In genomic region chr9:20671635-20672034, GRCh38 we compare ENCODE assay signal across 21 cellular contexts. TPM values are rescaled to one million over a fixed set of nuclear protein-coding genes. Genes with fewer than 3 reads are reported as not detected.
DNase-seq lines count a peak whose midpoint lies in the region; ATAC-seq and TF ChIP-seq lines count a peak whose summit lies in the region.
"Had no signal": no experiment of that assay in that cellular context is flagged by ENCODE, and none has a peak within 500 bp of the region (broad histone marks: within the 10 kb centered on the region; RNA-seq: fewer than 3 reads in every experiment).

No MANE protein-coding gene starts in this region.

- H3K4me3 ChIP-seq in cardiac muscle cell (no peak overlapping the region), left ventricle myocardium inferior (no peak overlapping the region), endodermal cell (ENCODE audit: low read length) (peak overlapping the region; percentile 32), SK-N-SH (ENCODE audit: low read depth in 2 of 2, low read length in 1 of 2) (no peak overlapping the region)
- H3K4me3 ChIP-seq: A549; BLaER1 treated with 17β-estradiol and CSF1 and Interleukin-3, amounts not matched to agents 10 nM and 100 nM had no signal

- peaks cover 14% of the 10 kb centered on the region for H3K4me1 ChIP-seq in cardiac muscle cell (ENCODE audit: low read depth)
- no peaks in the 10 kb centered on the region for H3K4me1 ChIP-seq in left ventricle myocardium inferior
- H3K4me1 ChIP-seq in endodermal cell (ENCODE audit: control insufficient read depth, insufficient read depth, low read length): no peaks in the 10 kb centered on the region
- H3K4me1 ChIP-seq in SK-N-SH (ENCODE audit: control insufficient read depth in 1 of 2, insufficient read depth in 2 of 2, low read depth in 1 of 2, low read length in 1 of 2): no peaks in the 10 kb centered on the region
- H3K4me1 ChIP-seq: A549; BLaER1 treated with 17β-estradiol and CSF1 and Interleukin-3, amounts not matched to agents 10 nM and 100 nM had no signal

- peaks cover 17% of the 10 kb centered on the region for H3K4me1 Mint-ChIP-seq in endodermal cell
- H3K4me1 Mint-ChIP-seq: CD4-positive, alpha-beta memory T cell had no signal

- intact Hi-C loops in left ventricle myocardium inferior (cut with micrococcal nuclease): no loop called here

- no peak for TF ChIP-seq RAD21 in SK-N-SH (IDR thresholded peaks at IDR 0.05; ENCODE audit: low read length)

- TF ChIP-seq CTCF in cardiac muscle cell (IDR thresholded peaks at IDR 0.05; ENCODE audit: low read depth, low read length) (no peak), left ventricle myocardium inferior (IDR thresholded peaks at IDR 0.05; ENCODE audit: borderline replicate concordance) (no peak), endodermal cell (conservative IDR thresholded peaks at IDR 0.05) (no peak), SK-N-SH (IDR thresholded peaks at IDR 0.05) (no peak)

- ATAC-seq in HG02970 (IDR thresholded peaks at IDR 0.05; ENCODE audit: low FRiP score, unreplicated experiment): no peak
- ATAC-seq: A549 had no signal

- DNase-seq in cardiac muscle cell (ENCODE audit: low read depth in 1 of 2, low spot score in 1 of 2): no peak
- no peak for DNase-seq in left ventricle myocardium inferior
- no peak for DNase-seq in HEK293T (ENCODE audit: extremely low spot score)
- no peak for DNase-seq in endodermal cell
- no peak for DNase-seq in germinal center (ENCODE audit: low spot score)
- no peak for DNase-seq in SK-N-SH
- DNase-seq: 8988T; ACHN; AML-193; BE2C; Calu3; CD4-positive, alpha-beta memory T cell; COR-L47; DMS53; DMS79 treated with DMSO at 0.1 percent for 48 hours; GF-D8; GOT3; HCEC 1CT had no signal

- POLR2A ChIA-PET in HEK293T (lab: Yijun Ruan, JAX) (interaction anchor here (1.6 kb wide), 1 partner anchor 13 kb away, joined by 5 read pairs; the partner anchor contains the start of gene FOCAD), SK-N-SH (lab: Yijun Ruan, JAX) (no interaction called here)

- H3K4me2 ChIP-seq in SK-N-SH: no peak overlapping the region
- H3K4me2 ChIP-seq: A549; BLaER1 treated with 17β-estradiol and CSF1 and Interleukin-3, amounts not matched to agents 10 nM and 100 nM had no signal

- no peak overlapping the region for H3K4me3 Mint-ChIP-seq in endodermal cell
- H3K4me3 Mint-ChIP-seq: CD4-positive, alpha-beta memory T cell had no signal

- H3F3A ChIP-seq in SK-N-SH (replicated peaks; ENCODE audit: insufficient read depth): no peaks in the 10 kb centered on the region

- no peak overlapping the region for H3K9ac ChIP-seq in endodermal cell (ENCODE audit: extremely low read depth, low read length, poor library complexity, severe bottlenecking)
- H3K9ac ChIP-seq in SK-N-SH: no peak overlapping the region
- H3K9ac ChIP-seq: BLaER1 treated with 17β-estradiol and CSF1 and Interleukin-3, amounts not matched to agents 10 nM and 100 nM had no signal

- no peaks in the 10 kb centered on the region for H4K20me1 ChIP-seq in SK-N-SH (ENCODE audit: insufficient read depth)
- H4K20me1 ChIP-seq: BLaER1 treated with 17β-estradiol and CSF1 and Interleukin-3, amounts not matched to agents 10 nM and 100 nM had no signal

- H3K27me3 Mint-ChIP-seq in endodermal cell (ENCODE audit: insufficient read depth): no peaks in the 10 kb centered on the region
- H3K27me3 Mint-ChIP-seq: CD4-positive, alpha-beta memory T cell had no signal

- no peak overlapping the region for H2AFZ ChIP-seq in SK-N-SH (ENCODE audit: low read depth)

- H3K27me3 ChIP-seq in cardiac muscle cell (no peaks in the 10 kb centered on the region), left ventricle myocardium inferior (ENCODE audit: low read depth) (no peaks in the 10 kb centered on the region), endodermal cell (ENCODE audit: control insufficient read depth, insufficient read depth, low read length, poor library complexity, severe bottlenecking) (no peaks in the 10 kb centered on the region), SK-N-SH (ENCODE audit: insufficient read depth) (no peaks in the 10 kb centered on the region)
- H3K27me3 ChIP-seq: BE2C; BLaER1 treated with 17β-estradiol and CSF1 and Interleukin-3, amounts not matched to agents 10 nM and 100 nM had no signal

- peak overlapping the region; percentile 68 for H3K27ac ChIP-seq in cardiac muscle cell
- no peak overlapping the region for H3K27ac ChIP-seq in left ventricle myocardium inferior (replicated peaks)
- no peak overlapping the region for H3K27ac ChIP-seq in endodermal cell (ENCODE audit: low read depth, low read length)
- H3K27ac ChIP-seq in SK-N-SH (ENCODE audit: low read depth in 2 of 2, low read length in 1 of 2): no peak overlapping the region
- H3K27ac ChIP-seq: A549; BLaER1 treated with 17β-estradiol and CSF1 and Interleukin-3, amounts not matched to agents 10 nM and 100 nM had no signal

- H3K36me3 ChIP-seq in cardiac muscle cell (no peaks in the 10 kb centered on the region), left ventricle myocardium inferior (no peaks in the 10 kb centered on the region), endodermal cell (ENCODE audit: control insufficient read depth, insufficient read depth, low read length) (no peaks in the 10 kb centered on the region), SK-N-SH (replicated peaks in 1 of 2; ENCODE audit: control insufficient read depth in 1 of 2, insufficient read depth in 2 of 2, low read length in 1 of 2) (no peaks in the 10 kb centered on the region)
- H3K36me3 ChIP-seq: BE2C; BLaER1 treated with 17β-estradiol and CSF1 and Interleukin-3, amounts not matched to agents 10 nM and 100 nM had no signal

- CTCF ChIA-PET in HEK293T (lab: Yijun Ruan, JAX) (interaction anchor here (0.7 kb wide), 1 partner anchor 17 kb away, joined by 5 read pairs; no protein-coding TSS in a partner anchor), SK-N-SH (lab: Yijun Ruan, JAX) (interaction anchor here (1.1 kb wide), 1 partner anchor 124 kb away, joined by 3 read pairs; no protein-coding TSS in a partner anchor)

- WGBS in endodermal cell (ENCODE audit: insufficient coverage in 1 of 2, insufficient read length in 1 of 2), 2 experiments: 98 to 100% methylated on average over 4 of the region's 4 CpGs
- WGBS in SK-N-SH (ENCODE audit: low lambda C conversion rate): 64% methylated on average over 4 of the region's 4 CpGs

- no peak for TF ChIP-seq EP300 in SK-N-SH (IDR thresholded peaks at IDR 0.05; ENCODE audit: borderline replicate concordance in 1 of 2, low read depth in 1 of 2, low read length in 1 of 2)

- peaks cover 45% of the 10 kb centered on the region for H3K36me3 Mint-ChIP-seq in endodermal cell (ENCODE audit: low read depth)

- no peaks in the 10 kb centered on the region for H3K79me2 ChIP-seq in SK-N-SH (ENCODE audit: insufficient read depth)

- peaks cover 6% of the 10 kb centered on the region for H3K9me3 Mint-ChIP-seq in endodermal cell
- H3K9me3 Mint-ChIP-seq: CD4-positive, alpha-beta memory T cell had no signal

- no peak overlapping the region for H3K27ac Mint-ChIP-seq in endodermal cell
- H3K27ac Mint-ChIP-seq: CD4-positive, alpha-beta memory T cell had no signal

- H3K9me2 ChIP-seq in SK-N-SH: no peaks in the 10 kb centered on the region

- H3K9me3 ChIP-seq in cardiac muscle cell (ENCODE audit: low read depth) (no peaks in the 10 kb centered on the region), left ventricle myocardium inferior (replicated peaks) (peaks cover under 1% of the 10 kb centered on the region), endodermal cell (ENCODE audit: control insufficient read depth, low read length) (peaks cover 7% of the 10 kb centered on the region), SK-N-SH (no peaks in the 10 kb centered on the region)
- H3K9me3 ChIP-seq: BE2C; BLaER1 treated with 17β-estradiol and CSF1 and Interleukin-3, amounts not matched to agents 10 nM and 100 nM had no signal

TF ChIP-seq in HEK293T, 16 proteins besides CTCF, POLR2A, EP300 and RAD21 (continues in another document):
- TF ChIP-seq FOXK2 (IDR thresholded peaks at IDR 0.05) (no peak), FOXA1 (IDR thresholded peaks at IDR 0.05) (no peak), NFRKB (IDR thresholded peaks at IDR 0.05) (no peak)
- TF ChIP-seq, protein P1, sequence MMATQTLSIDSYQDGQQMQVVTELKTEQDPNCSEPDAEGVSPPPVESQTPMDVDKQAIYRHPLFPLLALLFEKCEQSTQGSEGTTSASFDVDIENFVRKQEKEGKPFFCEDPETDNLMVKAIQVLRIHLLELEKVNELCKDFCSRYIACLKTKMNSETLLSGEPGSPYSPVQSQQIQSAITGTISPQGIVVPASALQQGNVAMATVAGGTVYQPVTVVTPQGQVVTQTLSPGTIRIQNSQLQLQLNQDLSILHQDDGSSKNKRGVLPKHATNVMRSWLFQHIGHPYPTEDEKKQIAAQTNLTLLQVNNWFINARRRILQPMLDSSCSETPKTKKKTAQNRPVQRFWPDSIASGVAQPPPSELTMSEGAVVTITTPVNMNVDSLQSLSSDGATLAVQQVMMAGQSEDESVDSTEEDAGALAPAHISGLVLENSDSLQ (IDR thresholded peaks at IDR 0.05): peak; percentile 57

TF ChIP-seq in SK-N-SH, 30 proteins besides CTCF, POLR2A, EP300 and RAD21 (continues in another document):
- TF ChIP-seq, protein P2, sequence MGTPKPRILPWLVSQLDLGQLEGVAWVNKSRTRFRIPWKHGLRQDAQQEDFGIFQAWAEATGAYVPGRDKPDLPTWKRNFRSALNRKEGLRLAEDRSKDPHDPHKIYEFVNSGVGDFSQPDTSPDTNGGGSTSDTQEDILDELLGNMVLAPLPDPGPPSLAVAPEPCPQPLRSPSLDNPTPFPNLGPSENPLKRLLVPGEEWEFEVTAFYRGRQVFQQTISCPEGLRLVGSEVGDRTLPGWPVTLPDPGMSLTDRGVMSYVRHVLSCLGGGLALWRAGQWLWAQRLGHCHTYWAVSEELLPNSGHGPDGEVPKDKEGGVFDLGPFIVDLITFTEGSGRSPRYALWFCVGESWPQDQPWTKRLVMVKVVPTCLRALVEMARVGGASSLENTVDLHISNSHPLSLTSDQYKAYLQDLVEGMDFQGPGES (IDR thresholded peaks at IDR 0.05; ENCODE audit: low read depth, low read length): no peak
- TF ChIP-seq YY1 (IDR thresholded peaks at IDR 0.05; ENCODE audit: low read depth): no peak
- no peak for TF ChIP-seq FOSL2 (IDR thresholded peaks at IDR 0.05; ENCODE audit: borderline replicate concordance, low read depth)

RNA-seq across cellular contexts. Expression of gene FOCAD, which starts 12.4 kb away (rescaled TPM):
- total RNA-seq in cardiac muscle cell (52.0 and 57.0 TPM in 2 replicates), left ventricle myocardium inferior (29.0 TPM), endodermal cell (10 to 100 TPM; 51.6 to 56.8 TPM)
- polyA plus RNA-seq in cardiac muscle cell (32.9 and 47.0 TPM in 2 replicates), SK-N-SH (2012; rRNA removed) (15.8 and 18.5 TPM in 2 replicates)
- 41.3 TPM for polyA plus RNA-seq in endodermal cell (2013, experiment 1 of 2)
- polyA plus RNA-seq in endodermal cell (2013, experiment 2 of 2): 52.9 TPM
- 13.4 and 13.6 TPM in 2 replicates for polyA plus RNA-seq in SK-N-SH (2012; cell fraction: cytosol; rRNA removed)
- 23.2 and 35.4 TPM in 2 replicates for polyA plus RNA-seq in SK-N-SH (2012; cell fraction: nucleus; rRNA removed)

RNA-seq across cellular contexts. Expression of gene MLLT3, which starts 49.3 kb away (rescaled TPM):
- total RNA-seq in cardiac muscle cell (44.6 and 58.3 TPM in 2 replicates), left ventricle myocardium inferior (17.5 TPM), endodermal cell (10 to 100 TPM in 1 of 2 donors, 1 to 10 TPM in 1; 5.5 to 12.2 TPM)
- polyA plus RNA-seq in cardiac muscle cell (40.0 and 51.5 TPM in 2 replicates), SK-N-SH (2012; rRNA removed) (3.9 and 6.2 TPM in 2 replicates)
- polyA plus RNA-seq in endodermal cell (2013, experiment 1 of 2): 53.5 TPM
- 49.5 TPM for polyA plus RNA-seq in endodermal cell (2013, experiment 2 of 2)
- 6.6 and 7.2 TPM in 2 replicates for polyA plus RNA-seq in SK-N-SH (2012; cell fraction: cytosol; rRNA removed)
- 1.5 and 2.8 TPM in 2 replicates for polyA plus RNA-seq in SK-N-SH (2012; cell fraction: nucleus; rRNA removed)
